In genomic region chr2:72888438-72889202, GRCh38 we compare ENCODE assay signal across 8 cellular contexts. TPM values are rescaled to one million over a fixed set of nuclear protein-coding genes. Genes with fewer than 3 reads are reported as not detected.
DNase-seq lines count a peak whose midpoint lies in the region; ATAC-seq and TF ChIP-seq lines count a peak whose summit lies in the region.

No MANE protein-coding gene starts in this region.

- intact Hi-C loops in breast epithelium (cut with DNase I; ENCODE audit: low total_unique reads), result no loop called here
- intact Hi-C loops in naive thymus-derived CD4-positive, alpha-beta T cell (cut with micrococcal nuclease), result loop anchor here in 1 of 2 donors (5.0 to 10.0 kb wide), 2 partner anchors 184 to 406 kb away; partner anchors contain the start of genes EGR4 and SFXN5

- no peak overlapping the region for H3K27ac Mint-ChIP-seq in HFFc6
- no peak overlapping the region for H3K27ac Mint-ChIP-seq in naive thymus-derived CD4-positive, alpha-beta T cell

- DNase-seq in HFFc6, result no peak
- no peak for DNase-seq in breast epithelium (ENCODE audit: low spot score in 2 of 2)
- DNase-seq in naive thymus-derived CD4-positive, alpha-beta T cell, result no peak
- no peak for DNase-seq in NCI-H2029 treated with DMSO at 0.1 percent for 48 hours (lab: John Stamatoyannopoulos, UW)
- no peak for DNase-seq in kidney tubule cell (ENCODE audit: low spot score)

- no peak overlapping the region for H3K27ac ChIP-seq in ACC112 (ENCODE audit: low read depth, low read length)
- H3K27ac ChIP-seq in breast epithelium, result no peak overlapping the region
- H3K27ac ChIP-seq in naive thymus-derived CD4-positive, alpha-beta T cell (ENCODE audit: low read depth, low read length), result no peak overlapping the region

- no peak overlapping the region for H2AFZ ChIP-seq in ACC112 (ENCODE audit: low read length, unreplicated experiment)

- peaks cover 29% of the 10 kb centered on the region for H3K4me1 Mint-ChIP-seq in HFFc6 (ENCODE audit: low read depth)
- peaks cover 0 to 15% (median 9%) of the 10 kb centered on the region in 7 donors for H3K4me1 Mint-ChIP-seq in naive thymus-derived CD4-positive, alpha-beta T cell

- POLR2A ChIA-PET in naive thymus-derived CD4-positive, alpha-beta T cell (lab: Charles Lee), result no interaction called here

- peak overlapping the region; percentile 82 for H3K4me3 Mint-ChIP-seq in HFFc6
- peak overlapping the region in 9 of 10 donors; percentile 25 to 82 (median 76) for H3K4me3 Mint-ChIP-seq in naive thymus-derived CD4-positive, alpha-beta T cell

- no peaks in the 10 kb centered on the region for H3K9me3 Mint-ChIP-seq in HFFc6
- H3K9me3 Mint-ChIP-seq in naive thymus-derived CD4-positive, alpha-beta T cell, result no peaks in the 10 kb centered on the region

- CTCF ChIA-PET in naive thymus-derived CD4-positive, alpha-beta T cell (lab: Charles Lee), result no interaction called here

- ATAC-seq in naive thymus-derived CD4-positive, alpha-beta T cell, result no peak
- ATAC-seq in HG02885 (IDR thresholded peaks at IDR 0.05; ENCODE audit: poor library complexity, unreplicated experiment) (no peak), HG02759 (IDR thresholded peaks at IDR 0.05; ENCODE audit: unreplicated experiment) (no peak)

- H3K27me3 Mint-ChIP-seq in HFFc6 (ENCODE audit: insufficient read depth), result peaks cover 5% of the 10 kb centered on the region
- peaks cover 30 to 65% (median 63%) of the 10 kb centered on the region in 5 donors for H3K27me3 Mint-ChIP-seq in naive thymus-derived CD4-positive, alpha-beta T cell

- TF ChIP-seq CTCF in HFFc6 (IDR thresholded peaks at IDR 0.05), result no peak
- TF ChIP-seq CTCF in breast epithelium (IDR thresholded peaks at IDR 0.05), result no peak

- TF ChIP-seq POLR2A in breast epithelium (IDR thresholded peaks at IDR 0.05), result no peak

- H3K4me1 ChIP-seq in ACC112 (ENCODE audit: control insufficient read depth, insufficient read depth, low read length, unreplicated experiment) (peaks cover 13% of the 10 kb centered on the region), breast epithelium (peaks cover 0 to 8% of the 10 kb centered on the region in 2 donors)
- H3K4me1 ChIP-seq in naive thymus-derived CD4-positive, alpha-beta T cell (ENCODE audit: control insufficient read depth in 2 of 2, insufficient read depth in 2 of 2, low read length in 2 of 2), result peaks cover 0 to 7% of the 10 kb centered on the region in 2 donors

- H3K79me2 ChIP-seq in ACC112 (ENCODE audit: control insufficient read depth, insufficient read depth, low read length, unreplicated experiment), result no peaks in the 10 kb centered on the region

- H3K36me3 ChIP-seq in ACC112 (ENCODE audit: insufficient read depth, low read length) (no peaks in the 10 kb centered on the region), breast epithelium (no peaks in the 10 kb centered on the region)
- no peaks in the 10 kb centered on the region for H3K36me3 ChIP-seq in naive thymus-derived CD4-positive, alpha-beta T cell (ENCODE audit: control insufficient read depth in 2 of 3, insufficient read depth in 3 of 3, low read length in 3 of 3)

- H3K9me3 ChIP-seq in breast epithelium, result no peaks in the 10 kb centered on the region
- no peaks in the 10 kb centered on the region for H3K9me3 ChIP-seq in naive thymus-derived CD4-positive, alpha-beta T cell (ENCODE audit: control insufficient read depth in 2 of 3, low read length in 3 of 3)

- peaks cover 9% of the 10 kb centered on the region; the same call in 1 of the 2 replicates for H3K27me3 ChIP-seq in ACC112 (ENCODE audit: insufficient read depth, low read length)
- H3K27me3 ChIP-seq in breast epithelium, result no peaks in the 10 kb centered on the region
- H3K27me3 ChIP-seq in naive thymus-derived CD4-positive, alpha-beta T cell (ENCODE audit: control insufficient read depth in 2 of 2, insufficient read depth in 2 of 2, low read length in 2 of 2), result peaks cover 0 to 6% of the 10 kb centered on the region in 2 donors

- peak overlapping the region; percentile 90; the same call in 1 of the 2 replicates for H3K4me3 ChIP-seq in ACC112 (ENCODE audit: low read depth, low read length)
- peak overlapping the region in 2 of 3 donors; percentile 79 to 84 for H3K4me3 ChIP-seq in breast epithelium
- H3K4me3 ChIP-seq in naive thymus-derived CD4-positive, alpha-beta T cell (ENCODE audit: low read length), result no peak overlapping the region

- no peaks in the 10 kb centered on the region for H3K36me3 Mint-ChIP-seq in HFFc6 (ENCODE audit: low read depth)
- H3K36me3 Mint-ChIP-seq in naive thymus-derived CD4-positive, alpha-beta T cell, result peaks cover 0 to 5% (median 0%) of the 10 kb centered on the region in 5 donors

RNA-seq across cellular contexts. Expression of gene SPR, which starts 1.4 kb away (rescaled TPM):
- 10 to 100 TPM; 17.0 to 21.6 (median 19.0) TPM for total RNA-seq in HFFc6 (2021; fragmentation: NEBNext Ultra II Directional; extraction: Animal tissue kit (Norgen Biotek cat#: 25700))
- total RNA-seq in breast epithelium, result 10 to 100 TPM; 36.3 to 53.4 (median 46.2) TPM
- total RNA-seq in naive thymus-derived CD4-positive, alpha-beta T cell, result 1 to 10 TPM in 2 of 5 experiments, under 1 TPM in 2, not detected in 1; 0.24 to 2.3 (median 0.98) TPM
- polyA plus RNA-seq in naive thymus-derived CD4-positive, alpha-beta T cell, result 1 to 10 TPM in 1 of 2 donors, not detected in 1; 1.0 TPM

RNA-seq across cellular contexts. Expression of gene EMX1, which starts 28.7 kb away (rescaled TPM):
- total RNA-seq in HFFc6 (2021; fragmentation: NEBNext Ultra II Directional; extraction: Animal tissue kit (Norgen Biotek cat#: 25700)), result not detected
- total RNA-seq in breast epithelium, result under 1 TPM in 1 of 3 donors, not detected in 2; 0.44 TPM
- total RNA-seq in naive thymus-derived CD4-positive, alpha-beta T cell, result not detected
- not detected for polyA plus RNA-seq in naive thymus-derived CD4-positive, alpha-beta T cell

Comparison
In these comparisons a context has a peak if more than half of its experiments do, and no peak if none do; other contexts are left out.
1. RNA of gene SPR, which starts 1.4 kb away (total RNA-seq): 36.3 to 53.4 TPM in breast epithelium and 17.0 to 21.6 TPM in HFFc6; 0.24 to 2.3 TPM in naive thymus-derived CD4-positive, alpha-beta T cell; every median in the first group is over 4 times any median in the second.